ENCODE assay signal across 31 cellular contexts in the genomic region with DNA sequence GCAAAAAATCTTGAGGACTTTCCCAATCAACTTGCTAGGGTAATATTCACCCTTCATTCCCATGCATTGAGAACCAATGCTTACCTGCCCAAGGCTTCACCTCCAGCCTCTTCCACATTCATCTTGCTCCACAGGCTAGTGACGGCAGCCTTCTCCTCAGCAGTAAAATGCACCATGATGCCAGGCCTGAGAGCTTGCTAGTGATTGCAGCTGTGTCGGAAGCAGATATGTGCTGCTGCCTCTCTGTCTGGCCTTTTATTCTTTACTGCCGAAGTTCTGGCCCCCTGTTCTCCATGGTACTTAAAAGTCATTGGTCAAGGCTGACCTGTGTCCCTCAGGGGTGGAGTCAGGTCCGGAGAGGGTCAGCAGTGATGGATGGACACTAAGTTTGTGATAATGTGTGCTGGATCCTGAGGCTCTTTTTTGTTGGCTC. TPM values are rescaled to one million over a fixed set of nuclear protein-coding genes. Genes with fewer than 3 reads are reported as not detected.
"Had no signal": no experiment of that assay in that cellular context is flagged by ENCODE, and none has a peak within 500 bp of the region (broad histone marks: within the 10 kb centered on the region; RNA-seq: fewer than 3 reads in every experiment).

HBE1 (minus strand) TSS at position 231 of the 433 bp plus-strand sequence; CDS start at position 176, 55 bp downstream.

- H3K36me3 Mint-ChIP-seq: immature natural killer cell; memory B cell; mesothelial cell of epicardium; naive B cell; natural killer cell treated with Interleukin-12 subunit alpha and Interleukin-12 subunit beta and Interleukin-15 and Interleukin-18, amount 100 ng/mL, for 72 hours; neural progenitor cell; stimulated activated effector memory CD8-positive, alpha-beta T cell treated with anti-CD3 and anti-CD28 coated beads, Interleukin-12 subunit alpha, Interleukin-12 subunit beta, amount 100 ng/mL, for 72 hours; type B pancreatic cell had no signal

- H3K4me3 Mint-ChIP-seq: dendritic cell treated with granulocyte-macrophage colony-stimulating factor and Interleukin-4, amounts not matched to agents 40 ng/mL and 50 ng/mL, for 4 days; endodermal cell; immature natural killer cell; memory B cell; mesothelial cell of epicardium; naive B cell; natural killer cell treated with Interleukin-12 subunit alpha and Interleukin-12 subunit beta and Interleukin-15 and Interleukin-18, amount 100 ng/mL, for 72 hours; neural progenitor cell; stimulated activated effector memory CD8-positive, alpha-beta T cell treated with anti-CD3 and anti-CD28 coated beads, Interleukin-12 subunit alpha, Interleukin-12 subunit beta, amount 100 ng/mL, for 72 hours; type B pancreatic cell had no signal

- ATAC-seq: esophagus mucosa; left colon; lower lobe of right lung; mucosa of descending colon; natural killer cell treated with Interleukin-12 subunit alpha and Interleukin-12 subunit beta and Interleukin-15 and Interleukin-18, amount 100 ng/mL, for 72 hours; sciatic nerve; stimulated activated effector memory CD8-positive, alpha-beta T cell treated with anti-CD3 and anti-CD28 coated beads, Interleukin-12 subunit alpha, Interleukin-12 subunit beta, amount 100 ng/mL, for 72 hours had no signal

- H3K27me3 Mint-ChIP-seq: dendritic cell treated with granulocyte-macrophage colony-stimulating factor and Interleukin-4, amounts not matched to agents 40 ng/mL and 50 ng/mL, for 4 days had no signal

- H3K4me1 Mint-ChIP-seq: immature natural killer cell; memory B cell; naive B cell; stimulated activated effector memory CD8-positive, alpha-beta T cell treated with anti-CD3 and anti-CD28 coated beads, Interleukin-12 subunit alpha, Interleukin-12 subunit beta, amount 100 ng/mL, for 72 hours had no signal

- H3K9me3 Mint-ChIP-seq: dendritic cell treated with granulocyte-macrophage colony-stimulating factor and Interleukin-4, amounts not matched to agents 40 ng/mL and 50 ng/mL, for 4 days; endodermal cell; memory B cell; mesothelial cell of epicardium; natural killer cell treated with Interleukin-12 subunit alpha and Interleukin-12 subunit beta and Interleukin-15 and Interleukin-18, amount 100 ng/mL, for 72 hours; neural progenitor cell; stimulated activated effector memory CD8-positive, alpha-beta T cell treated with anti-CD3 and anti-CD28 coated beads, Interleukin-12 subunit alpha, Interleukin-12 subunit beta, amount 100 ng/mL, for 72 hours; type B pancreatic cell had no signal

- H3K4me3 ChIP-seq: left ventricle myocardium inferior, lower lobe of right lung, mucosa of descending colon, neural progenitor cell, prostate gland, right atrium auricular region, stomach, thyroid gland had no signal

- DNase-seq: effector CD8-positive, alpha-beta T cell; endodermal cell; foreskin melanocyte; hypothalamus; immature natural killer cell; islet precursor cell; kidney glomerular epithelial cell; left colon; left ventricle myocardium inferior; lower lobe of right lung; mucosa of descending colon; naive B cell; stimulated activated CD4-positive, alpha-beta T cell treated with anti-CD3 and anti-CD28 coated beads, Interleukin-2, amount 100 ng/mL, for 24 hours; stimulated activated CD4-positive, alpha-beta T cell treated with anti-CD3 and anti-CD28 coated beads, Interleukin-4, amount 100 ng/mL, for 24 hours; stimulated activated naive CD4-positive, alpha-beta T cell treated with Interleukin-2 at 50 U/mL for 16 hours; stomach; thyroid gland had no signal

- FAIRE-seq: colon had no signal

- H3K27me3 ChIP-seq: neural progenitor cell, right atrium auricular region, stomach, thyroid gland had no signal

- H3K36me3 ChIP-seq: left ventricle myocardium inferior, lower lobe of right lung, neural progenitor cell, prostate gland, right atrium auricular region, stomach, thyroid gland had no signal

- H3K27ac Mint-ChIP-seq: dendritic cell treated with granulocyte-macrophage colony-stimulating factor and Interleukin-4, amounts not matched to agents 40 ng/mL and 50 ng/mL, for 4 days; endodermal cell; immature natural killer cell; memory B cell; mesothelial cell of epicardium; naive B cell; natural killer cell treated with Interleukin-12 subunit alpha and Interleukin-12 subunit beta and Interleukin-15 and Interleukin-18, amount 100 ng/mL, for 72 hours; neural progenitor cell; stimulated activated effector memory CD8-positive, alpha-beta T cell treated with anti-CD3 and anti-CD28 coated beads, Interleukin-12 subunit alpha, Interleukin-12 subunit beta, amount 100 ng/mL, for 72 hours; type B pancreatic cell had no signal

RNA-seq across cellular contexts. Expression of gene HBE1, which starts in this region (rescaled TPM):
- total RNA-seq: esophagus mucosa; left colon; left ventricle myocardium inferior; lower lobe of right lung; mucosa of descending colon; natural killer cell treated with Interleukin-12 subunit alpha and Interleukin-12 subunit beta and Interleukin-15 and Interleukin-18, amount 100 ng/mL, for 72 hours; osteocyte; prostate gland; right atrium auricular region; sciatic nerve; subcutaneous adipose tissue had no signal
- polyA plus RNA-seq: immature natural killer cell, stomach had no signal
